In genomic region chr6:35613762-35614161, GRCh38 we compare ENCODE assay signal across 16 cellular contexts.
"Had no signal": no experiment of that assay in that cellular context is flagged by ENCODE, and none has a peak within 500 bp of the region (broad histone marks: within the 10 kb centered on the region; RNA-seq: fewer than 3 reads in every experiment).

No MANE protein-coding gene starts in this region.

- H3K4me3 ChIP-seq: cardiac muscle cell, colonic mucosa, heart right ventricle, mucosa of descending colon, smooth muscle cell had no signal

- ATAC-seq: heart right ventricle; mucosa of descending colon; natural killer cell treated with Interleukin-12 subunit alpha and Interleukin-12 subunit beta and Interleukin-15 and Interleukin-18, amount 100 ng/mL, for 72 hours; right cardiac atrium; stimulated activated effector memory CD8-positive, alpha-beta T cell treated with anti-CD3 and anti-CD28 coated beads, Interleukin-12 subunit alpha, Interleukin-12 subunit beta, amount 100 ng/mL, for 72 hours had no signal

- H3K9me3 ChIP-seq: colonic mucosa, heart right ventricle, mucosa of descending colon had no signal

- H3K4me3 Mint-ChIP-seq: natural killer cell treated with Interleukin-12 subunit alpha and Interleukin-12 subunit beta and Interleukin-15 and Interleukin-18, amount 100 ng/mL, for 72 hours; stimulated activated effector memory CD8-positive, alpha-beta T cell treated with anti-CD3 and anti-CD28 coated beads, Interleukin-12 subunit alpha, Interleukin-12 subunit beta, amount 100 ng/mL, for 72 hours; T-helper 2 cell treated with Interferon-gamma antibody and Interleukin-4, amounts not matched to agents 5 μg/mL and 100 μg/mL, for 36 hours; type B pancreatic cell had no signal

- H3K9me3 Mint-ChIP-seq: natural killer cell treated with Interleukin-12 subunit alpha and Interleukin-12 subunit beta and Interleukin-15 and Interleukin-18, amount 100 ng/mL, for 72 hours; stimulated activated effector memory CD8-positive, alpha-beta T cell treated with anti-CD3 and anti-CD28 coated beads, Interleukin-12 subunit alpha, Interleukin-12 subunit beta, amount 100 ng/mL, for 72 hours; type B pancreatic cell had no signal

- H3K36me3 ChIP-seq: colonic mucosa had no signal

- H3K27ac ChIP-seq: cardiac muscle cell, colonic mucosa had no signal

- H3K27me3 ChIP-seq: cardiac muscle cell, colonic mucosa, heart right ventricle had no signal

- DNase-seq: activated CD4-positive, CD25-positive, alpha-beta regulatory T cell treated with anti-CD3 and anti-CD28 coated beads, Interleukin-2, amount 50 U/mL, for 72 hours; activated naive CD4-positive, alpha-beta T cell; colonic mucosa; foreskin melanocyte; heart right ventricle; mammary epithelial cell; mucosa of descending colon; occipital lobe; right cardiac atrium had no signal

- H3K4me1 ChIP-seq: colonic mucosa had no signal

- H3K27me3 Mint-ChIP-seq: natural killer cell treated with Interleukin-12 subunit alpha and Interleukin-12 subunit beta and Interleukin-15 and Interleukin-18, amount 100 ng/mL, for 72 hours; progenitor cell of endocrine pancreas; type B pancreatic cell had no signal

- H3K27ac Mint-ChIP-seq: natural killer cell treated with Interleukin-12 subunit alpha and Interleukin-12 subunit beta and Interleukin-15 and Interleukin-18, amount 100 ng/mL, for 72 hours; progenitor cell of endocrine pancreas; stimulated activated effector memory CD8-positive, alpha-beta T cell treated with anti-CD3 and anti-CD28 coated beads, Interleukin-12 subunit alpha, Interleukin-12 subunit beta, amount 100 ng/mL, for 72 hours; T-helper 2 cell treated with Interferon-gamma antibody and Interleukin-4, amounts not matched to agents 5 μg/mL and 100 μg/mL, for 36 hours; type B pancreatic cell had no signal
